Comparison of ENCODE assay signal across 12 cellular contexts in the genomic region with DNA sequence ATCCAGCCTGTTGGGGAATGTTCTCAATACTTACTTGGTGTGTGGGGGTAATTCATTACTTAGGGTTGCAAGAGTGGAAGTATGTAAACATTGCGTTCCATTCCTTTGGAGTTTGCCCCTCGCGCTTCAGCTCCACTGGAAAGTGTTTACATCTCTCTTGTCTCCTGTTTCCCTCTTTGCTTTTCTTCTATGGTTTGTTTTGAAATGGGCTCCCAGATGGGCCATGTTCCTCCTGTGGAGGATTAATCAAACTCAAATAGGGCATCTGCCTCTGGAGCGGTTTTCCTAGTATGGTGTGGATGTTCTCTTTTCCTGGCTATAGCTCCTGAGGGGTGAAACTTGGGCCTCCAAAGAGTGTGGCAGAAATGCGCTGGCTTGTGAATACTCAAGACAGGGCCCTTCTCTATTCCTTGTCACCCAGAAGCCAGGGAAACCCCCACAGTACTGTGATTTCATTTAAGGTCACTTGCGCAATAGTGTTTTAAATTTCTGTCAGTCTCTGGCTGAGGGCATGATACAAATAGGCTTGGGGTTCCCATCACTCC. TPM values are rescaled to one million over a fixed set of nuclear protein-coding genes. Genes with fewer than 3 reads are reported as not detected.
DNase-seq lines count a peak whose midpoint lies in the region; ATAC-seq and TF ChIP-seq lines count a peak whose summit lies in the region.
"Had no signal": no experiment of that assay in that cellular context is flagged by ENCODE, and none has a peak within 500 bp of the region (broad histone marks: within the 10 kb centered on the region; RNA-seq: fewer than 3 reads in every experiment).

No MANE protein-coding gene starts in this region.

- H3K36me3 ChIP-seq in upper lobe of left lung = peaks cover 0 to 62% (median 21%) of the 10 kb centered on the region in 4 donors

- DNase-seq in activated naive CD4-positive, alpha-beta T cell treated with anti-CD3 and anti-CD28 coated beads, Interleukin-2, amount 50 U/mL, for 72 hours (ENCODE audit: low spot score in 2 of 2) = no peak
- no peak for DNase-seq in activated naive CD4-positive, alpha-beta T cell treated with anti-CD3 and anti-CD28 coated beads, Interleukin-2, amount 10 ng/mL, durations not matched to agents 7 days and 5 days
- no peak for DNase-seq in WTC11 (ENCODE audit: low spot score)
- no peak for DNase-seq in memory B cell (ENCODE audit: low spot score in 2 of 2)
- DNase-seq in upper lobe of left lung = peak in 1 of 2 donors; percentile 49
- no peak for DNase-seq in SKM-1 (lab: John Stamatoyannopoulos, UW; ENCODE audit: unreplicated experiment)
- no peak for DNase-seq in HT-29 (ENCODE audit: low spot score)
- DNase-seq in activated CD4-positive, alpha-beta T cell treated with anti-CD3 and anti-CD28 coated beads, Interleukin-2, amount 50 U/mL, for 1 hour = no peak
- DNase-seq: H7, MG63, NCI-H524 treated with DMSO at 0.1 percent for 48 hours, SW 1271 had no signal

- CTCF ChIA-PET in activated naive CD4-positive, alpha-beta T cell treated with anti-CD3 and anti-CD28 coated beads, Interleukin-2, amount 10 ng/mL, durations not matched to agents 7 days and 5 days (lab: Charles Lee) = interaction anchor here (0.6 to 1.0 kb wide), 2 partner anchors 8 to 44 kb away, joined by 3 read pairs; no protein-coding TSS in a partner anchor
- CTCF ChIA-PET in WTC11 (lab: Charles Lee) = no interaction called here

- peaks cover 48% of the 10 kb centered on the region for H3K4me1 Mint-ChIP-seq in activated naive CD4-positive, alpha-beta T cell treated with anti-CD3 and anti-CD28 coated beads, Interleukin-2, amount 10 ng/mL, durations not matched to agents 7 days and 5 days
- peaks cover 5% of the 10 kb centered on the region for H3K4me1 Mint-ChIP-seq in WTC11
- peaks cover 11% of the 10 kb centered on the region for H3K4me1 Mint-ChIP-seq in memory B cell

- peaks cover 29 to 50% (median 37%) of the 10 kb centered on the region in 4 donors for H3K4me1 ChIP-seq in upper lobe of left lung

- POLR2A ChIA-PET in WTC11 (lab: Charles Lee) = no interaction called here

- H3K4me3 ChIP-seq in upper lobe of left lung = no peak overlapping the region
- H3K4me3 ChIP-seq: MG63 had no signal

- peaks cover 40 to 83% of the 10 kb centered on the region in 2 donors for H3K36me3 Mint-ChIP-seq in activated naive CD4-positive, alpha-beta T cell treated with anti-CD3 and anti-CD28 coated beads, Interleukin-2, amount 50 U/mL, for 72 hours
- peaks cover 91% of the 10 kb centered on the region for H3K36me3 Mint-ChIP-seq in activated naive CD4-positive, alpha-beta T cell treated with anti-CD3 and anti-CD28 coated beads, Interleukin-2, amount 10 ng/mL, durations not matched to agents 7 days and 5 days
- H3K36me3 Mint-ChIP-seq in WTC11 = no peaks in the 10 kb centered on the region
- peaks cover 40% of the 10 kb centered on the region for H3K36me3 Mint-ChIP-seq in memory B cell

- H3K27ac Mint-ChIP-seq in activated naive CD4-positive, alpha-beta T cell treated with anti-CD3 and anti-CD28 coated beads, Interleukin-2, amount 50 U/mL, for 72 hours = peak overlapping the region; percentile 4 to 23
- H3K27ac Mint-ChIP-seq in activated naive CD4-positive, alpha-beta T cell treated with anti-CD3 and anti-CD28 coated beads, Interleukin-2, amount 10 ng/mL, durations not matched to agents 7 days and 5 days = no peak overlapping the region
- H3K27ac Mint-ChIP-seq in WTC11 (no peak overlapping the region), memory B cell (peak overlapping the region; percentile 80)

- peak in 1 of 2 donors; percentile 94 for ATAC-seq in activated naive CD4-positive, alpha-beta T cell treated with anti-CD3 and anti-CD28 coated beads, Interleukin-2, amount 50 U/mL, for 72 hours
- no peak for ATAC-seq in WTC11
- no peak for ATAC-seq in memory B cell (ENCODE audit: low read depth)
- peak; percentile 41 to 59 for ATAC-seq in upper lobe of left lung (ENCODE audit: low FRiP score in 2 of 2)

- no peaks in the 10 kb centered on the region for H3K27me3 ChIP-seq in upper lobe of left lung
- H3K27me3 ChIP-seq: MG63 had no signal

- no peak for TF ChIP-seq CTCF in WTC11 (IDR thresholded peaks at IDR 0.05)
- no peak for TF ChIP-seq CTCF in upper lobe of left lung (IDR thresholded peaks at IDR 0.05)

- peak overlapping the region; percentile 12 to 60 (median 38) for H3K27ac ChIP-seq in upper lobe of left lung

- no peaks in the 10 kb centered on the region for H3K27me3 Mint-ChIP-seq in activated naive CD4-positive, alpha-beta T cell treated with anti-CD3 and anti-CD28 coated beads, Interleukin-2, amount 10 ng/mL, durations not matched to agents 7 days and 5 days
- H3K27me3 Mint-ChIP-seq in WTC11 (ENCODE audit: low read depth) (no peaks in the 10 kb centered on the region), memory B cell (no peaks in the 10 kb centered on the region)

- no peak for TF ChIP-seq EP300 in upper lobe of left lung (IDR thresholded peaks at IDR 0.05)

- H3K4me3 Mint-ChIP-seq in activated naive CD4-positive, alpha-beta T cell treated with anti-CD3 and anti-CD28 coated beads, Interleukin-2, amount 10 ng/mL, durations not matched to agents 7 days and 5 days = no peak overlapping the region
- H3K4me3 Mint-ChIP-seq in WTC11 (no peak overlapping the region), memory B cell (no peak overlapping the region)

- no peaks in the 10 kb centered on the region for H3K9me3 Mint-ChIP-seq in activated naive CD4-positive, alpha-beta T cell treated with anti-CD3 and anti-CD28 coated beads, Interleukin-2, amount 50 U/mL, for 72 hours
- H3K9me3 Mint-ChIP-seq in activated naive CD4-positive, alpha-beta T cell treated with anti-CD3 and anti-CD28 coated beads, Interleukin-2, amount 10 ng/mL, durations not matched to agents 7 days and 5 days = no peaks in the 10 kb centered on the region
- H3K9me3 Mint-ChIP-seq in WTC11 (no peaks in the 10 kb centered on the region), memory B cell (no peaks in the 10 kb centered on the region)

- WGBS in upper lobe of left lung, 2 donors = 59 to 70% methylated on average over 6 of the region's 6 CpGs

- no peak for TF ChIP-seq POLR2A in upper lobe of left lung (IDR thresholded peaks at IDR 0.05)

- H3K9me3 ChIP-seq in upper lobe of left lung = no peaks in the 10 kb centered on the region
- H3K9me3 ChIP-seq: MG63 had no signal

TF ChIP-seq in WTC11, 78 proteins besides CTCF, POLR2A, EP300 and RAD21:
- TF ChIP-seq NFATC4 (CRISPR knock-in tag; IDR thresholded peaks at IDR 0.05) = no peak
- peak; percentile 74; the same call in 1 of the 2 replicates for TF ChIP-seq GABPB1 (CRISPR knock-in tag; IDR thresholded peaks at IDR 0.05)
- TF ChIP-seq, protein P1, sequence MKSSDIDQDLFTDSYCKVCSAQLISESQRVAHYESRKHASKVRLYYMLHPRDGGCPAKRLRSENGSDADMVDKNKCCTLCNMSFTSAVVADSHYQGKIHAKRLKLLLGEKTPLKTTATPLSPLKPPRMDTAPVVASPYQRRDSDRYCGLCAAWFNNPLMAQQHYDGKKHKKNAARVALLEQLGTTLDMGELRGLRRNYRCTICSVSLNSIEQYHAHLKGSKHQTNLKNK (CRISPR knock-in tag; IDR thresholded peaks at IDR 0.05) = no peak
TF ChIP-seq in WTC11: peak in this region for 1.

RNA-seq across cellular contexts. Expression of gene CD44, which starts 51.9 kb away (rescaled TPM):
- total RNA-seq in activated naive CD4-positive, alpha-beta T cell treated with anti-CD3 and anti-CD28 coated beads, Interleukin-2, amount 50 U/mL, for 72 hours = 100 to 1,000 TPM; 321 to 381 TPM
- total RNA-seq in WTC11 (2021) = 9.6 to 12.0 TPM (median 10.3 TPM) in 3 replicates
- 100 to 1,000 TPM; 454 to 696 (median 551) TPM for total RNA-seq in upper lobe of left lung
- total RNA-seq in HT-29 (2014; rRNA removed; shearing (Covaris generic)) = 148 and 159 TPM in 2 replicates

Comparison
In these comparisons a context has a peak if more than half of its experiments do, and no peak if none do; other contexts are left out.
1. H3K27ac Mint-ChIP-seq: peak in activated naive CD4-positive, alpha-beta T cell treated with anti-CD3 and anti-CD28 coated beads, Interleukin-2, amount 50 U/mL, for 72 hours (2 of 2) and memory B cell (single experiment); none in activated naive CD4-positive, alpha-beta T cell treated with anti-CD3 and anti-CD28 coated beads, Interleukin-2, amount 10 ng/mL, durations not matched to agents 7 days and 5 days (single experiment) and WTC11 (single experiment).
2. ATAC-seq: peak in upper lobe of left lung (2 of 2); none in WTC11 (single experiment) and memory B cell (single experiment).
3. RNA of gene CD44, which starts 51.9 kb away (total RNA-seq): 454 to 696 TPM in upper lobe of left lung, 321 to 381 TPM in activated naive CD4-positive, alpha-beta T cell treated with anti-CD3 and anti-CD28 coated beads, Interleukin-2, amount 50 U/mL, for 72 hours and 148 to 159 TPM in HT-29; 9.6 to 12.0 TPM in WTC11; every median in the first group is over 10 times any median in the second.